Comparison of ENCODE assay signal across 10 cellular contexts in genomic region chr7:17371656-17372524, GRCh38.
DNase-seq lines count a peak whose midpoint lies in the region; ATAC-seq, FAIRE-seq and TF ChIP-seq lines count a peak whose summit lies in the region.
"Had no signal": no experiment of that assay in that cellular context is flagged by ENCODE, and none has a peak within 500 bp of the region (broad histone marks: within the 10 kb centered on the region; RNA-seq: fewer than 3 reads in every experiment).

No MANE protein-coding gene starts in this region.

- H3K27ac Mint-ChIP-seq in activated CD4-positive, alpha-beta memory T cell treated with anti-CD3 and anti-CD28 coated beads, Interleukin-2, amount 10 ng/mL, durations not matched to agents 7 days and 5 days: no peak overlapping the region

- TF ChIP-seq EP300 in A549 (IDR thresholded peaks at IDR 0.05): peak; percentile 19 to 36; a peak in 2 of 5 replicates

- H3K27ac ChIP-seq in A549 (peak overlapping the region; percentile 86), lower lobe of right lung (peak overlapping the region; percentile 78)

- no peak overlapping the region for H3K4me3 ChIP-seq in A549
- no peak overlapping the region for H3K4me3 ChIP-seq in lower lobe of right lung

- no peaks in the 10 kb centered on the region for H3K27me3 Mint-ChIP-seq in activated CD4-positive, alpha-beta memory T cell treated with anti-CD3 and anti-CD28 coated beads, Interleukin-2, amount 10 ng/mL, durations not matched to agents 7 days and 5 days

- H3K4me2 ChIP-seq in A549: peak overlapping the region; percentile 86

- ATAC-seq in A549: peak; percentile 92 to 93
- peak in 1 of 2 donors; percentile 40 for ATAC-seq in lower lobe of right lung
- ATAC-seq in GM19328 (IDR thresholded peaks at IDR 0.05; ENCODE audit: unreplicated experiment): no peak

- TF ChIP-seq CTCF in A549 (IDR thresholded peaks at IDR 0.05) (no peak), lower lobe of right lung (IDR thresholded peaks at IDR 0.05) (no peak)

- H3K4me3 Mint-ChIP-seq in activated CD4-positive, alpha-beta memory T cell treated with anti-CD3 and anti-CD28 coated beads, Interleukin-2, amount 10 ng/mL, durations not matched to agents 7 days and 5 days: no peak overlapping the region

- TF ChIP-seq POLR2A in A549 (IDR thresholded peaks at IDR 0.05; ENCODE audit: low read length): no peak

- H3K4me1 Mint-ChIP-seq in activated CD4-positive, alpha-beta memory T cell treated with anti-CD3 and anti-CD28 coated beads, Interleukin-2, amount 10 ng/mL, durations not matched to agents 7 days and 5 days: peaks cover 2% of the 10 kb centered on the region

- WGBS in A549 (ENCODE audit: missing lambda C conversion rate): 4% methylated on average over 3 of the region's 3 CpGs

- no peaks in the 10 kb centered on the region for H3K27me3 ChIP-seq in lower lobe of right lung (ENCODE audit: low read depth)

- no peaks in the 10 kb centered on the region for H3K9me3 ChIP-seq in A549
- H3K9me3 ChIP-seq in lower lobe of right lung: no peaks in the 10 kb centered on the region

- POLR2A ChIA-PET in A549 (lab: Yijun Ruan, JAX): no interaction called here
- POLR2A ChIA-PET in activated CD4-positive, alpha-beta memory T cell treated with anti-CD3 and anti-CD28 coated beads, Interleukin-2, amount 10 ng/mL, durations not matched to agents 7 days and 5 days (lab: Charles Lee): no interaction called here

- peak in 1 of 2 experiments; percentile 21; a peak in 2 of 5 replicates for TF ChIP-seq RAD21 in A549 (conservative IDR thresholded peaks at IDR 0.05 in 1 of 2, IDR thresholded peaks at IDR 0.05 in 1 of 2)

- intact Hi-C loops in lower lobe of right lung (cut with DNase I): no loop called here

- no peaks in the 10 kb centered on the region for H3K9me3 Mint-ChIP-seq in activated CD4-positive, alpha-beta memory T cell treated with anti-CD3 and anti-CD28 coated beads, Interleukin-2, amount 10 ng/mL, durations not matched to agents 7 days and 5 days

- no peaks in the 10 kb centered on the region for H3K36me3 Mint-ChIP-seq in activated CD4-positive, alpha-beta memory T cell treated with anti-CD3 and anti-CD28 coated beads, Interleukin-2, amount 10 ng/mL, durations not matched to agents 7 days and 5 days (ENCODE audit: low read depth)

- CTCF ChIA-PET in A549 (lab: Yijun Ruan, JAX): interaction anchor here (0.8 kb wide), 1 partner anchor 389 kb away, joined by 3 read pairs; no protein-coding TSS in a partner anchor
- CTCF ChIA-PET in activated CD4-positive, alpha-beta memory T cell treated with anti-CD3 and anti-CD28 coated beads, Interleukin-2, amount 10 ng/mL, durations not matched to agents 7 days and 5 days (lab: Charles Lee): no interaction called here

- FAIRE-seq in A549 (lab: Jason Lieb, UNC): peak; percentile 67
- FAIRE-seq in HTR-8/SVneo (lab: Jason Lieb, UNC): no peak
- FAIRE-seq: TTC549 had no signal

- DNase-seq in A549 (ENCODE audit: low read depth in 1 of 2, low spot score in 1 of 2) (peak; percentile 77 to 92), HTR-8/SVneo (ENCODE audit: insufficient read length, low spot score) (peak; percentile 63), brain pericyte (ENCODE audit: low read depth, low spot score) (peak; percentile 68), lower lobe of right lung (no peak)
- no peak for DNase-seq in activated naive CD4-positive, alpha-beta T cell treated with Interleukin-2 at 50 U/mL for 16 hours
- DNase-seq in activated CD4-positive, alpha-beta memory T cell treated with anti-CD3 and anti-CD28 coated beads, Interleukin-2, amount 10 ng/mL, durations not matched to agents 7 days and 5 days: no peak
- DNase-seq in activated effector memory CD4-positive, alpha-beta T cell treated with anti-CD3 and anti-CD28 coated beads, Interleukin-2, amount 50 U/mL, for 16 hours: no peak
- DNase-seq: caudate nucleus had no signal

- no peaks in the 10 kb centered on the region for H3K36me3 ChIP-seq in lower lobe of right lung

- H3K4me1 ChIP-seq in A549 (peaks cover 47% of the 10 kb centered on the region), lower lobe of right lung (peaks cover 38% of the 10 kb centered on the region)

TF ChIP-seq in A549, 52 proteins besides CTCF, POLR2A, EP300 and RAD21 (continues in another document):
- TF ChIP-seq REST (IDR thresholded peaks at IDR 0.05) (no peak), FOSL2 (IDR thresholded peaks at IDR 0.05) (peak; percentile 89), FOSL2 (CRISPR knock-in tag; IDR thresholded peaks at IDR 0.05) (peak; percentile 99), PBX3 (IDR thresholded peaks at IDR 0.05) (no peak), MAFK (IDR thresholded peaks at IDR 0.05; ENCODE audit: partially characterized antibody) (peak; percentile 69), BHLHE40 (IDR thresholded peaks at IDR 0.05; ENCODE audit: low read depth, low read length) (peak; percentile 67; the same call in 1 of the 2 replicates), SMC3 (IDR thresholded peaks at IDR 0.05) (0 out of 3 replicates have a peak, but pooled peaks have one; percentile 12), FOSB (CRISPR knock-in tag; IDR thresholded peaks at IDR 0.05) (no peak), HES2 (IDR thresholded peaks at IDR 0.05) (0 out of 2 replicates have a peak, but pooled peaks have one; percentile 15), RFX5 (IDR thresholded peaks at IDR 0.05) (no peak), BCL3 (IDR thresholded peaks at IDR 0.05) (peak; percentile 14; the same call in 1 of the 3 replicates), JUN (IDR thresholded peaks at IDR 0.05) (peak in 1 of 2 experiments; percentile 57; a peak in 2 of 5 replicates), ATOH8 (CRISPR knock-in tag; IDR thresholded peaks at IDR 0.05; ENCODE audit: low read depth) (0 out of 2 replicates have a peak, but pooled peaks have one; percentile 38), POLR2AphosphoS2 (conservative IDR thresholded peaks at IDR 0.05; ENCODE audit: low read length) (no peak), MAX (IDR thresholded peaks at IDR 0.05) (peak; percentile 61), ZSCAN20 (CRISPR knock-in tag; IDR thresholded peaks at IDR 0.05) (no peak), FOXS1 (CRISPR knock-in tag; IDR thresholded peaks at IDR 0.05) (peak; percentile 16; the same call in 1 of the 2 replicates), TP53 (CRISPR knock-in tag; IDR thresholded peaks at IDR 0.05) (no peak), CEBPB (IDR thresholded peaks at IDR 0.05) (peak; percentile 69 to 85; a peak in 3 of 4 replicates)

Comparison
In these comparisons a context has a peak if more than half of its experiments do, and no peak if none do; other contexts are left out.
1. DNase-seq: peak in A549 (2 of 2), HTR-8/SVneo (single experiment) and brain pericyte (single experiment); none in lower lobe of right lung (single experiment), activated naive CD4-positive, alpha-beta T cell treated with Interleukin-2 at 50 U/mL for 16 hours (single experiment), activated CD4-positive, alpha-beta memory T cell treated with anti-CD3 and anti-CD28 coated beads, Interleukin-2, amount 10 ng/mL, durations not matched to agents 7 days and 5 days (single experiment) and activated effector memory CD4-positive, alpha-beta T cell treated with anti-CD3 and anti-CD28 coated beads, Interleukin-2, amount 50 U/mL, for 16 hours (single experiment).